8 cellular contexts compared by ENCODE assay signal in the genomic region with DNA sequence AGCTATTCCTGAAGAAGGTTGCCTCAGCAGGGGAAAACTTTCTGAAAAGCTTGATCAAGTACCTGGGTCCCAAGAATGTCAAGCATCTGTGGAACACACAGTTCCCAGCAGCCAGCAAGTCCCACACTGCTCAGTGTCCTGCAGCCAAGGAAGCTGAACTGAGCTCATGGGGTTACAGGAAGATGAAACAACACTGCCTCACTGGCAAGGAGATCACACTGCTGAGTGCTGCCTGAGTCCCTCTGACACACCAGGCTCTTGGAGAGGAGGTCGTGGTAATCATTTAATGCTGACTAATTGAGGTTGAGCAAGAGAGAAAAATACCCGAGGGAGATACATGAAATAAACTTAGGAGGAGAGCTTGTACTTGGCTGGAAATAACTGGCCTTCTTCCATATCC.
A peak's percentile ranks its signal among the peaks of the same experiment; 100 is the strongest.
DNase-seq lines count a peak whose midpoint lies in the region; ATAC-seq and TF ChIP-seq lines count a peak whose summit lies in the region.

No MANE protein-coding gene starts in this region.

- H2BK20ac ChIP-seq in H9 (ENCODE audit: low read depth, low read length, poor library complexity, severe bottlenecking): no peak overlapping the region

- H2BK120ac ChIP-seq in H9 (ENCODE audit: low read depth, low read length, poor library complexity, severe bottlenecking): no peak overlapping the region

- H2AFZ ChIP-seq in H9 (ENCODE audit: low read length) (no peak overlapping the region), fibroblast of lung (ENCODE audit: low read length) (no peak overlapping the region)

- H3K36me3 ChIP-seq in fibroblast of lung (ENCODE audit: control insufficient read depth, insufficient read depth, low read length): no peaks in the 10 kb centered on the region

- no peak overlapping the region for H3K18ac ChIP-seq in H9 (ENCODE audit: insufficient read length, low read depth, low read length)

- H3K14ac ChIP-seq in H9 (ENCODE audit: insufficient read depth, low read length): no peak overlapping the region

- H2BK5ac ChIP-seq in H9 (ENCODE audit: insufficient read length, low read length): no peak overlapping the region

- H4K8ac ChIP-seq in H9 (replicated peaks; ENCODE audit: insufficient read length, low read depth, low read length): no peak overlapping the region

- H3K9ac ChIP-seq in H9 (ENCODE audit: extremely low read depth, insufficient read length, low read length) (no peak overlapping the region), fibroblast of lung (ENCODE audit: insufficient read depth, low read length) (peak overlapping the region; percentile 13)

- TF ChIP-seq CTCF in H9 (conservative IDR thresholded peaks at IDR 0.05) (no peak), fibroblast of lung (conservative IDR thresholded peaks at IDR 0.05 in 1 of 2, IDR thresholded peaks at IDR 0.05 in 1 of 2; ENCODE audit: low read depth in 1 of 2, low read length in 2 of 2) (peak in 1 of 2 donors; percentile 22), nephron (IDR thresholded peaks at IDR 0.05; ENCODE audit: unreplicated experiment in 3 of 3) (no peak)

- H3K27me3 Mint-ChIP-seq in H9 (ENCODE audit: low read depth) (no peaks in the 10 kb centered on the region), nephron (ENCODE audit: low read depth) (no peaks in the 10 kb centered on the region)

- peaks cover 14 to 18% of the 10 kb centered on the region in 2 experiments for H3K4me1 Mint-ChIP-seq in H9
- H3K4me1 Mint-ChIP-seq in nephron: peaks cover 22% of the 10 kb centered on the region

- peaks cover 2% of the 10 kb centered on the region; the same call in 1 of the 2 replicates for H3K79me2 ChIP-seq in H9 (ENCODE audit: insufficient read depth, low read length)
- H3K79me2 ChIP-seq in fibroblast of lung (ENCODE audit: control insufficient read depth, insufficient read depth, low read length): no peaks in the 10 kb centered on the region

- WGBS in H9 (ENCODE audit: extremely low coverage, insufficient read length, low lambda C conversion rate): no CpG with 5 or more reads among the region's 2 CpGs

- H2AK5ac ChIP-seq in H9 (ENCODE audit: insufficient read length, low read length): no peak overlapping the region

- H3K27ac Mint-ChIP-seq in H9 (peak overlapping the region; percentile 2 to 76 (median 70)), nephron (peak overlapping the region; percentile 72 to 82 (median 81))

- H3K23me2 ChIP-seq in H9 (ENCODE audit: insufficient read length, low read depth, low read length, poor library complexity, severe bottlenecking): no peaks in the 10 kb centered on the region

- H3K23ac ChIP-seq in H9 (ENCODE audit: insufficient read length, low read depth, low read length): no peak overlapping the region

- H3K56ac ChIP-seq in H9 (ENCODE audit: insufficient read length, low read depth, low read length): no peak overlapping the region

- H4K91ac ChIP-seq in H9 (ENCODE audit: insufficient read length, low read depth, low read length): no peak overlapping the region

- H3K4me3 ChIP-seq in fibroblast of lung (replicated peaks in 1 of 4; ENCODE audit: control extremely low read depth in 1 of 4, insufficient read depth in 1 of 4, low read depth in 3 of 4, low read length in 4 of 4): no peak overlapping the region

- no peaks in the 10 kb centered on the region for H3K9me3 ChIP-seq in H9 (ENCODE audit: control insufficient read depth, low read depth, low read length)
- no peaks in the 10 kb centered on the region for H3K9me3 ChIP-seq in fibroblast of lung (ENCODE audit: control insufficient read depth, insufficient read depth, low read depth, low read length)

- H3K9me3 Mint-ChIP-seq in H9 (peaks cover 2% of the 10 kb centered on the region in 2 experiments; a peak in 4 of 5 replicates), nephron (peaks cover 2% of the 10 kb centered on the region)

- H3K27me3 ChIP-seq in H9 (ENCODE audit: insufficient read depth, low read length): no peaks in the 10 kb centered on the region
- H3K27me3 ChIP-seq in fibroblast of lung (ENCODE audit: control insufficient read depth, insufficient read depth, low read length): no peaks in the 10 kb centered on the region

- H3K4me1 ChIP-seq in H9 (ENCODE audit: insufficient read depth, low read length): peaks cover 12% of the 10 kb centered on the region
- peaks cover 11% of the 10 kb centered on the region for H3K4me1 ChIP-seq in fibroblast of lung (ENCODE audit: control insufficient read depth, extremely low read depth, insufficient read depth, low read length)

- H3K36me3 Mint-ChIP-seq in H9 (ENCODE audit: insufficient read depth in 1 of 3, low read depth in 3 of 3) (peaks cover 10 to 15% (median 12%) of the 10 kb centered on the region in 3 experiments), nephron (ENCODE audit: low read depth) (peaks cover 30% of the 10 kb centered on the region)

- no peak overlapping the region for H3K4ac ChIP-seq in H9 (ENCODE audit: low read depth, low read length)

- no peaks in the 10 kb centered on the region for H4K20me1 ChIP-seq in H9 (ENCODE audit: control insufficient read depth, insufficient read depth, insufficient read length)
- no peaks in the 10 kb centered on the region for H4K20me1 ChIP-seq in fibroblast of lung (ENCODE audit: control insufficient read depth, extremely low read depth, insufficient read depth, low read length)

- H2BK12ac ChIP-seq in H9 (ENCODE audit: insufficient read length, low read depth, low read length): no peak overlapping the region

- H4K5ac ChIP-seq in H9 (ENCODE audit: insufficient read length, low read depth, low read length): no peak overlapping the region

- no peak overlapping the region for H3K27ac ChIP-seq in H9 (ENCODE audit: insufficient read length, low read depth, low read length)
- peak overlapping the region; percentile 73 for H3K27ac ChIP-seq in fibroblast of lung (ENCODE audit: insufficient read depth, low read length)

- H2BK15ac ChIP-seq in H9 (ENCODE audit: low read depth, low read length): no peak overlapping the region

- DNase-seq in H9 (peak; percentile 72), SIG-M5 treated with dmso at 0.1 percent for 504 hours (lab: John Stamatoyannopoulos, UW; ENCODE audit: unreplicated experiment) (peak; percentile 77), fibroblast of lung (ENCODE audit: low read depth in 2 of 2) (peak; percentile 94 to 99), SKM-1 treated with dmso at 0.1 percent for 144 hours (lab: John Stamatoyannopoulos, UW; ENCODE audit: unreplicated experiment) (no peak)

- no peak overlapping the region for H3K4me2 ChIP-seq in H9 (ENCODE audit: insufficient read depth, insufficient read length, low read length)
- peak overlapping the region; percentile 56 for H3K4me2 ChIP-seq in fibroblast of lung (ENCODE audit: extremely low read depth, insufficient read depth, low read length)

- H3K79me1 ChIP-seq in H9 (ENCODE audit: insufficient read depth, low read depth, low read length, poor library complexity, severe bottlenecking): no peaks in the 10 kb centered on the region

- ATAC-seq in HG02610 (IDR thresholded peaks at IDR 0.05; ENCODE audit: unreplicated experiment) (no peak), HG02973 (IDR thresholded peaks at IDR 0.05; ENCODE audit: unreplicated experiment) (no peak), HG03108 (IDR thresholded peaks at IDR 0.05; ENCODE audit: unreplicated experiment) (no peak)

- no peak overlapping the region for H3K4me3 Mint-ChIP-seq in H9
- no peak overlapping the region for H3K4me3 Mint-ChIP-seq in nephron

- no peak overlapping the region for H3T11ph ChIP-seq in H9 (ENCODE audit: low read length)
